9 cellular contexts compared by ENCODE assay signal in genomic region chr5:33892419-33893151, GRCh38.
DNase-seq lines count a peak whose midpoint lies in the region; ATAC-seq and FAIRE-seq lines count a peak whose summit lies in the region.
"Had no signal": no experiment of that assay in that cellular context is flagged by ENCODE, and none has a peak within 500 bp of the region (broad histone marks: within the 10 kb centered on the region; RNA-seq: fewer than 3 reads in every experiment).

No MANE protein-coding gene starts in this region.

- no peaks in the 10 kb centered on the region for H3K9me3 ChIP-seq in muscle layer of duodenum (ENCODE audit: control insufficient read depth in 1 of 2, low read length in 2 of 2)

- H3K9me3 Mint-ChIP-seq in stimulated activated naive CD8-positive, alpha-beta T cell treated with anti-CD3 and anti-CD28 coated beads, Interleukin-15, amount 100 ng/mL, for 72 hours: peaks cover 0 to 5% of the 10 kb centered on the region in 2 donors

- H3K4me3 Mint-ChIP-seq in stimulated activated naive CD8-positive, alpha-beta T cell treated with anti-CD3 and anti-CD28 coated beads, Interleukin-15, amount 100 ng/mL, for 72 hours: peak overlapping the region; percentile 10 to 20

- H3K4me3 ChIP-seq in muscle layer of duodenum (ENCODE audit: low read depth in 1 of 2, low read length in 2 of 2): peak overlapping the region; percentile 43 to 63

- peaks cover 61% of the 10 kb centered on the region for H3K27me3 Mint-ChIP-seq in stimulated activated naive CD8-positive, alpha-beta T cell treated with anti-CD3 and anti-CD28 coated beads, Interleukin-15, amount 100 ng/mL, for 72 hours

- no peak for FAIRE-seq in GM19239 (lab: Jason Lieb, UNC)

- no peaks in the 10 kb centered on the region for H3K36me3 ChIP-seq in muscle layer of duodenum (ENCODE audit: control insufficient read depth in 1 of 2, insufficient read depth in 2 of 2, low read length in 2 of 2)

- no peak for DNase-seq in stimulated activated naive CD8-positive, alpha-beta T cell treated with anti-CD3 and anti-CD28 coated beads, Interleukin-15, amount 100 ng/mL, for 72 hours
- no peak for DNase-seq in stimulated activated naive CD8-positive, alpha-beta T cell treated with anti-CD3 and anti-CD28 coated beads, Interleukin-15, Interleukin-2, amounts not matched to agents 100 U/mL and 50 U/mL, for 24 hours
- peak; percentile 55 for DNase-seq in epidermal melanocyte (ENCODE audit: insufficient read length, low spot score)
- DNase-seq in globus pallidus (ENCODE audit: low spot score): no peak
- DNase-seq in GM19239 (ENCODE audit: insufficient read length, low spot score): no peak
- DNase-seq: activated CD8-positive, alpha-beta memory T cell treated with anti-CD3 and anti-CD28 coated beads for 24 hours had no signal

- peaks cover 7% of the 10 kb centered on the region for H3K4me1 Mint-ChIP-seq in stimulated activated naive CD8-positive, alpha-beta T cell treated with anti-CD3 and anti-CD28 coated beads, Interleukin-15, amount 100 ng/mL, for 72 hours

- no peaks in the 10 kb centered on the region for H3K27me3 ChIP-seq in muscle layer of duodenum (ENCODE audit: low read depth, low read length)

- no peak for ATAC-seq in stimulated activated naive CD8-positive, alpha-beta T cell treated with anti-CD3 and anti-CD28 coated beads, Interleukin-15, amount 100 ng/mL, for 72 hours
- ATAC-seq in stimulated activated naive CD8-positive, alpha-beta T cell treated with anti-CD3 and anti-CD28 coated beads, Interleukin-15, Interleukin-2, amounts not matched to agents 100 U/mL and 50 U/mL, for 24 hours: no peak
- ATAC-seq in HG02642 (IDR thresholded peaks at IDR 0.05; ENCODE audit: poor library complexity, unreplicated experiment): no peak
- ATAC-seq in HG03378 (IDR thresholded peaks at IDR 0.05; ENCODE audit: unreplicated experiment): no peak

- H3K27ac ChIP-seq in muscle layer of duodenum (ENCODE audit: low read length): peak overlapping the region; percentile 70

- H3K4me1 ChIP-seq in muscle layer of duodenum (ENCODE audit: control insufficient read depth in 1 of 2, insufficient read depth in 2 of 2, low read length in 2 of 2): peaks cover 6 to 25% of the 10 kb centered on the region in 2 donors

- no peak overlapping the region for H3K27ac Mint-ChIP-seq in stimulated activated naive CD8-positive, alpha-beta T cell treated with anti-CD3 and anti-CD28 coated beads, Interleukin-15, amount 100 ng/mL, for 72 hours
